In genomic region chr22:22119003-22119402, GRCh38 we compare ENCODE assay signal across 16 cellular contexts.
"Had no signal": no experiment of that assay in that cellular context is flagged by ENCODE, and none has a peak within 500 bp of the region (broad histone marks: within the 10 kb centered on the region; RNA-seq: fewer than 3 reads in every experiment).

No MANE protein-coding gene starts in this region.

- H3K27me3 ChIP-seq: colonic mucosa, neutrophil had no signal

- H3K9me3 ChIP-seq: colonic mucosa, heart left ventricle, neutrophil, spleen, stomach, thoracic aorta, transverse colon had no signal

- H3K4me1 ChIP-seq: colonic mucosa, heart left ventricle, stomach, transverse colon had no signal

- H3K27ac ChIP-seq: colonic mucosa, heart left ventricle, stomach, thoracic aorta, transverse colon had no signal

- H3K4me3 ChIP-seq: colonic mucosa, stomach, thoracic aorta, transverse colon had no signal

- H3K36me3 ChIP-seq: colonic mucosa, heart left ventricle, neutrophil, spleen, stomach, thoracic aorta, transverse colon had no signal

- ATAC-seq: heart left ventricle; naive thymus-derived CD8-positive, alpha-beta T cell; sciatic nerve had no signal

- H3K36me3 Mint-ChIP-seq: naive thymus-derived CD8-positive, alpha-beta T cell had no signal

- H3K9me3 Mint-ChIP-seq: naive thymus-derived CD8-positive, alpha-beta T cell had no signal

- DNase-seq: colonic mucosa; dermis blood vessel endothelial cell; heart left ventricle; hippocampal formation; naive thymus-derived CD8-positive, alpha-beta T cell; spleen; stimulated activated CD4-positive, alpha-beta T cell treated with anti-CD3 and anti-CD28 coated beads, Interleukin-15, amount 100 ng/mL, for 24 hours; stimulated activated CD4-positive, alpha-beta T cell treated with anti-CD3 and anti-CD28 coated beads, Interleukin-1b, Interleukin-23, amount 100 ng/mL, for 48 hours; stimulated activated CD4-positive, alpha-beta T cell treated with anti-CD3 and anti-CD28 coated beads, Interleukin-4, amount 100 ng/mL, for 24 hours; stimulated activated naive CD4-positive, alpha-beta T cell; stomach; substantia nigra; transverse colon had no signal
